1 cellular context compared by ENCODE assay signal in genomic region chr2:63840785-63841253, GRCh38.
TF ChIP-seq lines count a peak whose summit lies in the region.

No MANE protein-coding gene starts in this region.

TF ChIP-seq in HepG2, 621 proteins besides CTCF, POLR2A, EP300 and RAD21 (continued from another document and continues in another):
- TF ChIP-seq ZNF678 (CRISPR knock-in tag; IDR thresholded peaks at IDR 0.05) (no peak; the same call in 1 of the 2 replicates), NR0B2 (CRISPR knock-in tag; IDR thresholded peaks at IDR 0.05) (no peak), ZNF770 (CRISPR knock-in tag; IDR thresholded peaks at IDR 0.05) (no peak), KLF16 (CRISPR knock-in tag; IDR thresholded peaks at IDR 0.05) (peak in 1 of 2 experiments; percentile 72; a peak in 2 of 4 replicates), NR2C2 (CRISPR knock-in tag; IDR thresholded peaks at IDR 0.05; ENCODE audit: borderline replicate concordance) (peak; percentile 8; the same call in 1 of the 2 replicates), TAF15 (IDR thresholded peaks at IDR 0.05; ENCODE audit: low read depth, low read length, poor library complexity, severe bottlenecking) (peak; percentile 50), NFYC (CRISPR knock-in tag; IDR thresholded peaks at IDR 0.05) (peak; percentile 100), ZNF234 (CRISPR knock-in tag; conservative IDR thresholded peaks at IDR 0.05) (0 out of 2 replicates have a peak, but pooled peaks have one; percentile 29), CERS6 (CRISPR knock-in tag; IDR thresholded peaks at IDR 0.05) (no peak), EHMT2 (IDR thresholded peaks at IDR 0.05; ENCODE audit: borderline replicate concordance, low read depth, low read length) (no peak), ZMAT5 (CRISPR knock-in tag; IDR thresholded peaks at IDR 0.05; ENCODE audit: borderline replicate concordance, low read depth) (no peak), HDAC2 (CRISPR knock-in tag; IDR thresholded peaks at IDR 0.05) (peak; percentile 73), MAFG (CRISPR knock-in tag; IDR thresholded peaks at IDR 0.05) (no peak), PAWR (CRISPR knock-in tag; IDR thresholded peaks at IDR 0.05; ENCODE audit: borderline replicate concordance) (0 out of 2 replicates have a peak, but pooled peaks have one; percentile 17), ZNF639 (CRISPR knock-in tag; conservative IDR thresholded peaks at IDR 0.05) (no peak), TAF1 (CRISPR knock-in tag; IDR thresholded peaks at IDR 0.05) (peak; percentile 94), U2AF1 (optimal IDR thresholded peaks at IDR 0.05; ENCODE audit: low read depth, low read length) (peak; percentile 38), ZNF331 (CRISPR knock-in tag; IDR thresholded peaks at IDR 0.05) (peak; percentile 62), FOSL2 (CRISPR knock-in tag; IDR thresholded peaks at IDR 0.05) (peak; percentile 33; the same call in 1 of the 2 replicates), ZNF776 (CRISPR knock-in tag; IDR thresholded peaks at IDR 0.05) (no peak), SMAD9 (CRISPR knock-in tag; IDR thresholded peaks at IDR 0.05) (peak; percentile 88; the same call in 1 of the 2 replicates), DR1 (CRISPR knock-in tag; IDR thresholded peaks at IDR 0.05) (peak; percentile 93), RNF219 (CRISPR knock-in tag; IDR thresholded peaks at IDR 0.05) (no peak), ZNF784 (CRISPR knock-in tag; IDR thresholded peaks at IDR 0.05; ENCODE audit: borderline replicate concordance) (peak; percentile 18; the same call in 1 of the 2 replicates), BRD4 (CRISPR knock-in tag; IDR thresholded peaks at IDR 0.05) (peak; percentile 71; the same call in 1 of the 2 replicates), SMAD3 (CRISPR knock-in tag; IDR thresholded peaks at IDR 0.05) (no peak), ZFP82 (CRISPR knock-in tag; IDR thresholded peaks at IDR 0.05; ENCODE audit: borderline replicate concordance) (peak; percentile 75; the same call in 1 of the 2 replicates), MYNN (CRISPR knock-in tag; IDR thresholded peaks at IDR 0.05; ENCODE audit: low read depth) (no peak), KAT8 (CRISPR knock-in tag; IDR thresholded peaks at IDR 0.05) (peak; percentile 82), ZNF614 (CRISPR knock-in tag; IDR thresholded peaks at IDR 0.05; ENCODE audit: borderline replicate concordance) (0 out of 2 replicates have a peak, but pooled peaks have one; percentile 64), CBFB (CRISPR knock-in tag; IDR thresholded peaks at IDR 0.05) (no peak; the same call in 1 of the 2 replicates), ZNF333 (CRISPR knock-in tag; IDR thresholded peaks at IDR 0.05; ENCODE audit: borderline replicate concordance) (no peak; the same call in 1 of the 2 replicates), ATAD3A (CRISPR knock-in tag; IDR thresholded peaks at IDR 0.05) (no peak), ZNF34 (CRISPR knock-in tag; IDR thresholded peaks at IDR 0.05; ENCODE audit: borderline replicate concordance) (no peak), ZNF709 (CRISPR knock-in tag; IDR thresholded peaks at IDR 0.05) (no peak), KLF9 (CRISPR knock-in tag; IDR thresholded peaks at IDR 0.05; ENCODE audit: low read depth) (peak; percentile 63; the same call in 1 of the 2 replicates), CCDC6 (CRISPR knock-in tag; IDR thresholded peaks at IDR 0.05) (peak; percentile 91; the same call in 1 of the 2 replicates), FOXA1 (IDR thresholded peaks at IDR 0.05) (no peak), FOXA1 (CRISPR knock-in tag; IDR thresholded peaks at IDR 0.05) (0 out of 2 replicates have a peak, but pooled peaks have one; percentile 11), NR3C1 (CRISPR knock-in tag; IDR thresholded peaks at IDR 0.05) (no peak), PCBP2 (optimal IDR thresholded peaks at IDR 0.05; ENCODE audit: low read depth, low read length, poor library complexity, severe bottlenecking) (no peak), ZNF552 (CRISPR knock-in tag; IDR thresholded peaks at IDR 0.05; ENCODE audit: borderline replicate concordance) (no peak), ZNF263 (CRISPR knock-in tag; IDR thresholded peaks at IDR 0.05) (peak; percentile 66; the same call in 1 of the 2 replicates), PTBP1 (IDR thresholded peaks at IDR 0.05; ENCODE audit: low read depth, low read length, poor library complexity, severe bottlenecking) (no peak), ZNF101 (CRISPR knock-in tag; IDR thresholded peaks at IDR 0.05; ENCODE audit: borderline replicate concordance, low read depth) (no peak), ZFP90 (CRISPR knock-in tag; IDR thresholded peaks at IDR 0.05; ENCODE audit: borderline replicate concordance) (peak; percentile 94), KDM1A (CRISPR knock-in tag; IDR thresholded peaks at IDR 0.05) (no peak)
- TF ChIP-seq, protein P1, sequence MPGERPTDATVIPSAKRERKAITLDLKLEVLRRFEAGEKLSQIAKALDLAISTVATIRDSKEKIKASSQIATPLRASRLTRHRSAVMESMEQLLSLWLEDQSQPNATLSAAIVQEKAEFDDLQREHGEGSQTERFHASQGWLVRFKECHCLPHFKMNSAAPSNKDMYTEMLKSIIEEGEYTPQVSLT (CRISPR knock-in tag; IDR thresholded peaks at IDR 0.05; ENCODE audit: borderline replicate concordance, low read depth) = no peak; the same call in 1 of the 2 replicates
- TF ChIP-seq, protein P2, sequence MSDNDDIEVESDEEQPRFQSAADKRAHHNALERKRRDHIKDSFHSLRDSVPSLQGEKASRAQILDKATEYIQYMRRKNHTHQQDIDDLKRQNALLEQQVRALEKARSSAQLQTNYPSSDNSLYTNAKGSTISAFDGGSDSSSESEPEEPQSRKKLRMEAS (IDR thresholded peaks at IDR 0.05) = peak; percentile 89
- TF ChIP-seq, protein P3, sequence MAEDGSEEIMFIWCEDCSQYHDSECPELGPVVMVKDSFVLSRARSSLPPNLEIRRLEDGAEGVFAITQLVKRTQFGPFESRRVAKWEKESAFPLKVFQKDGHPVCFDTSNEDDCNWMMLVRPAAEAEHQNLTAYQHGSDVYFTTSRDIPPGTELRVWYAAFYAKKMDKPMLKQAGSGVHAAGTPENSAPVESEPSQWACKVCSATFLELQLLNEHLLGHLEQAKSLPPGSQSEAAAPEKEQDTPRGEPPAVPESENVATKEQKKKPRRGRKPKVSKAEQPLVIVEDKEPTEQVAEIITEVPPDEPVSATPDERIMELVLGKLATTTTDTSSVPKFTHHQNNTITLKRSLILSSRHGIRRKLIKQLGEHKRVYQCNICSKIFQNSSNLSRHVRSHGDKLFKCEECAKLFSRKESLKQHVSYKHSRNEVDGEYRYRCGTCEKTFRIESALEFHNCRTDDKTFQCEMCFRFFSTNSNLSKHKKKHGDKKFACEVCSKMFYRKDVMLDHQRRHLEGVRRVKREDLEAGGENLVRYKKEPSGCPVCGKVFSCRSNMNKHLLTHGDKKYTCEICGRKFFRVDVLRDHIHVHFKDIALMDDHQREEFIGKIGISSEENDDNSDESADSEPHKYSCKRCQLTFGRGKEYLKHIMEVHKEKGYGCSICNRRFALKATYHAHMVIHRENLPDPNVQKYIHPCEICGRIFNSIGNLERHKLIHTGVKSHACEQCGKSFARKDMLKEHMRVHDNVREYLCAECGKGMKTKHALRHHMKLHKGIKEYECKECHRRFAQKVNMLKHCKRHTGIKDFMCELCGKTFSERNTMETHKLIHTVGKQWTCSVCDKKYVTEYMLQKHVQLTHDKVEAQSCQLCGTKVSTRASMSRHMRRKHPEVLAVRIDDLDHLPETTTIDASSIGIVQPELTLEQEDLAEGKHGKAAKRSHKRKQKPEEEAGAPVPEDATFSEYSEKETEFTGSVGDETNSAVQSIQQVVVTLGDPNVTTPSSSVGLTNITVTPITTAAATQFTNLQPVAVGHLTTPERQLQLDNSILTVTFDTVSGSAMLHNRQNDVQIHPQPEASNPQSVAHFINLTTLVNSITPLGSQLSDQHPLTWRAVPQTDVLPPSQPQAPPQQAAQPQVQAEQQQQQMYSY (CRISPR knock-in tag; IDR thresholded peaks at IDR 0.05) = no peak
- TF ChIP-seq, protein P4, sequence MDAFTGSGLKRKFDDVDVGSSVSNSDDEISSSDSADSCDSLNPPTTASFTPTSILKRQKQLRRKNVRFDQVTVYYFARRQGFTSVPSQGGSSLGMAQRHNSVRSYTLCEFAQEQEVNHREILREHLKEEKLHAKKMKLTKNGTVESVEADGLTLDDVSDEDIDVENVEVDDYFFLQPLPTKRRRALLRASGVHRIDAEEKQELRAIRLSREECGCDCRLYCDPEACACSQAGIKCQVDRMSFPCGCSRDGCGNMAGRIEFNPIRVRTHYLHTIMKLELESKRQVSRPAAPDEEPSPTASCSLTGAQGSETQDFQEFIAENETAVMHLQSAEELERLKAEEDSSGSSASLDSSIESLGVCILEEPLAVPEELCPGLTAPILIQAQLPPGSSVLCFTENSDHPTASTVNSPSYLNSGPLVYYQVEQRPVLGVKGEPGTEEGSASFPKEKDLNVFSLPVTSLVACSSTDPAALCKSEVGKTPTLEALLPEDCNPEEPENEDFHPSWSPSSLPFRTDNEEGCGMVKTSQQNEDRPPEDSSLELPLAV (CRISPR knock-in tag; conservative IDR thresholded peaks at IDR 0.05; ENCODE audit: low read depth) = no peak; the same call in 1 of the 2 replicates
- TF ChIP-seq, protein P5, sequence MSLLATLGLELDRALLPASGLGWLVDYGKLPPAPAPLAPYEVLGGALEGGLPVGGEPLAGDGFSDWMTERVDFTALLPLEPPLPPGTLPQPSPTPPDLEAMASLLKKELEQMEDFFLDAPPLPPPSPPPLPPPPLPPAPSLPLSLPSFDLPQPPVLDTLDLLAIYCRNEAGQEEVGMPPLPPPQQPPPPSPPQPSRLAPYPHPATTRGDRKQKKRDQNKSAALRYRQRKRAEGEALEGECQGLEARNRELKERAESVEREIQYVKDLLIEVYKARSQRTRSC (CRISPR knock-in tag; IDR thresholded peaks at IDR 0.05; ENCODE audit: low read depth) = no peak
